1 cellular context compared by ENCODE assay signal in genomic region chr22:49960159-49960966, GRCh38.
TF ChIP-seq lines count a peak whose summit lies in the region.

TSS of gene PIM3 (plus strand) at chr22:49960772. CDS start at chr22:49960948, 176 bp downstream.

TF ChIP-seq in K562, 482 proteins besides CTCF, POLR2A, EP300 and RAD21 (continued from another document and continues in another):
- TF ChIP-seq POLR2H (tag; IDR thresholded peaks at IDR 0.05; ENCODE audit: low read depth) (no peak; the same call in 1 of the 2 replicates), RBM17 (IDR thresholded peaks at IDR 0.05; ENCODE audit: borderline replicate concordance, low read depth, low read length) (no peak), DACH1 (IDR thresholded peaks at IDR 0.05; ENCODE audit: partially characterized antibody) (no peak), PPARD (CRISPR knock-in tag; IDR thresholded peaks at IDR 0.05) (no peak), KLF6 (CRISPR knock-in tag; IDR thresholded peaks at IDR 0.05; ENCODE audit: borderline replicate concordance) (no peak), RBFOX2 (IDR thresholded peaks at IDR 0.05; ENCODE audit: low read depth, low read length) (peak; percentile 91), RHOXF2B (CRISPR knock-in tag; conservative IDR thresholded peaks at IDR 0.05) (no peak), KAT8 (IDR thresholded peaks at IDR 0.05; ENCODE audit: low read depth) (no peak), ZFP36 (IDR thresholded peaks at IDR 0.05; ENCODE audit: low read depth, low read length, partially characterized antibody) (no peak), ZNF274 (IDR thresholded peaks at IDR 0.05; ENCODE audit: borderline replicate concordance, low read depth, low read length) (no peak), CREB1 (IDR thresholded peaks at IDR 0.05) (0 out of 2 replicates have a peak, but pooled peaks have one; percentile 29), CREB1 (CRISPR knock-in tag; IDR thresholded peaks at IDR 0.05) (no peak; the same call in none of the 2 replicates), HMGN3 (IDR thresholded peaks at IDR 0.05; ENCODE audit: borderline replicate concordance, extremely low read depth, insufficient read length, low read depth, low read length) (peak; percentile 16), ZNF239 (CRISPR knock-in tag; IDR thresholded peaks at IDR 0.05) (no peak), STAT6 (CRISPR knock-in tag; IDR thresholded peaks at IDR 0.05) (no peak), ZNF12 (CRISPR knock-in tag; IDR thresholded peaks at IDR 0.05) (no peak), ZNF79 (CRISPR knock-in tag; IDR thresholded peaks at IDR 0.05; ENCODE audit: low read depth) (no peak), L3MBTL2 (IDR thresholded peaks at IDR 0.05) (peak; percentile 96), SLC30A9 (CRISPR knock-in tag; IDR thresholded peaks at IDR 0.05) (no peak), CBX5 (IDR thresholded peaks at IDR 0.05; ENCODE audit: borderline replicate concordance, low read depth) (no peak), HNRNPUL1 (IDR thresholded peaks at IDR 0.05; ENCODE audit: low read length) (no peak), PATZ1 (CRISPR knock-in tag; IDR thresholded peaks at IDR 0.05; ENCODE audit: borderline replicate concordance) (no peak), CBFB (CRISPR knock-in tag; IDR thresholded peaks at IDR 0.05) (no peak), CXXC5 (CRISPR knock-in tag; IDR thresholded peaks at IDR 0.05) (peak; percentile 98), HDAC2 (IDR thresholded peaks at IDR 0.05) (no peak), MEIS2 (IDR thresholded peaks at IDR 0.05; ENCODE audit: partially characterized antibody) (peak; percentile 53), NCOA1 (IDR thresholded peaks at IDR 0.05; ENCODE audit: low read depth) (no peak; the same call in 1 of the 2 replicates), ZNF174 (CRISPR knock-in tag; IDR thresholded peaks at IDR 0.05) (no peak), ZNF232 (CRISPR knock-in tag; IDR thresholded peaks at IDR 0.05) (no peak), XRCC4 (IDR thresholded peaks at IDR 0.05; ENCODE audit: extremely low read depth, insufficient read depth, insufficient read length) (no peak), POLR2G (IDR thresholded peaks at IDR 0.05; ENCODE audit: low read depth, low read length) (peak; percentile 84), EP400 (IDR thresholded peaks at IDR 0.05) (peak; percentile 91), RBM15 (IDR thresholded peaks at IDR 0.05; ENCODE audit: insufficient read depth, low read length) (no peak), ARHGAP35 (IDR thresholded peaks at IDR 0.05; ENCODE audit: partially characterized antibody) (no peak), ELF1 (tag; IDR thresholded peaks at IDR 0.05) (peak; percentile 71), FOXM1 (IDR thresholded peaks at IDR 0.05; ENCODE audit: low read depth) (peak; percentile 83), FOXM1 (CRISPR knock-in tag; IDR thresholded peaks at IDR 0.05; ENCODE audit: low read depth) (peak; percentile 33; the same call in 1 of the 2 replicates), ZNF316 (IDR thresholded peaks at IDR 0.05) (no peak), CBX2 (IDR thresholded peaks at IDR 0.05; ENCODE audit: insufficient read depth, low read length, poor library complexity, severe bottlenecking) (no peak), TEAD4 (IDR thresholded peaks at IDR 0.05; ENCODE audit: low read length) (no peak), TEAD4 (CRISPR knock-in tag; IDR thresholded peaks at IDR 0.05; ENCODE audit: borderline replicate concordance) (no peak), ZBTB43 (CRISPR knock-in tag; IDR thresholded peaks at IDR 0.05) (no peak), ATF2 (CRISPR knock-in tag; IDR thresholded peaks at IDR 0.05) (no peak), PTBP1 (IDR thresholded peaks at IDR 0.05; ENCODE audit: low read depth, low read length) (no peak), GABPA (tag; conservative IDR thresholded peaks at IDR 0.05; ENCODE audit: low read depth) (peak; percentile 88), ZNF584 (CRISPR knock-in tag; IDR thresholded peaks at IDR 0.05; ENCODE audit: low read depth) (no peak), TEAD2 (tag; IDR thresholded peaks at IDR 0.05) (no peak)
- TF ChIP-seq, protein P1, sequence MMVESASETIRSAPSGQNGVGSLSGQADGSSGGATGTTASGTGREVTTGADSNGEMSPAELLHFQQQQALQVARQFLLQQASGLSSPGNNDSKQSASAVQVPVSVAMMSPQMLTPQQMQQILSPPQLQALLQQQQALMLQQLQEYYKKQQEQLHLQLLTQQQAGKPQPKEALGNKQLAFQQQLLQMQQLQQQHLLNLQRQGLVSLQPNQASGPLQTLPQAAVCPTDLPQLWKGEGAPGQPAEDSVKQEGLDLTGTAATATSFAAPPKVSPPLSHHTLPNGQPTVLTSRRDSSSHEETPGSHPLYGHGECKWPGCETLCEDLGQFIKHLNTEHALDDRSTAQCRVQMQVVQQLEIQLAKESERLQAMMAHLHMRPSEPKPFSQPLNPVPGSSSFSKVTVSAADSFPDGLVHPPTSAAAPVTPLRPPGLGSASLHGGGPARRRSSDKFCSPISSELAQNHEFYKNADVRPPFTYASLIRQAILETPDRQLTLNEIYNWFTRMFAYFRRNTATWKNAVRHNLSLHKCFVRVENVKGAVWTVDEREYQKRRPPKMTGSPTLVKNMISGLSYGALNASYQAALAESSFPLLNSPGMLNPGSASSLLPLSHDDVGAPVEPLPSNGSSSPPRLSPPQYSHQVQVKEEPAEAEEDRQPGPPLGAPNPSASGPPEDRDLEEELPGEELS (CRISPR knock-in tag; IDR thresholded peaks at IDR 0.05; ENCODE audit: borderline replicate concordance) = no peak
- TF ChIP-seq, protein P2, sequence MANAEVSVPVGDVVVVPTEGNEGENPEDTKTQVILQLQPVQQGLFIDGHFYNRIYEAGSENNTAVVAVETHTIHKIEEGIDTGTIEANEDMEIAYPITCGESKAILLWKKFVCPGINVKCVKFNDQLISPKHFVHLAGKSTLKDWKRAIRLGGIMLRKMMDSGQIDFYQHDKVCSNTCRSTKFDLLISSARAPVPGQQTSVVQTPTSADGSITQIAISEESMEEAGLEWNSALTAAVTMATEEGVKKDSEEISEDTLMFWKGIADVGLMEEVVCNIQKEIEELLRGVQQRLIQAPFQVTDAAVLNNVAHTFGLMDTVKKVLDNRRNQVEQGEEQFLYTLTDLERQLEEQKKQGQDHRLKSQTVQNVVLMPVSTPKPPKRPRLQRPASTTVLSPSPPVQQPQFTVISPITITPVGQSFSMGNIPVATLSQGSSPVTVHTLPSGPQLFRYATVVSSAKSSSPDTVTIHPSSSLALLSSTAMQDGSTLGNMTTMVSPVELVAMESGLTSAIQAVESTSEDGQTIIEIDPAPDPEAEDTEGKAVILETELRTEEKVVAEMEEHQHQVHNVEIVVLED (CRISPR knock-in tag; IDR thresholded peaks at IDR 0.05) = peak; percentile 97
- TF ChIP-seq, protein P3, sequence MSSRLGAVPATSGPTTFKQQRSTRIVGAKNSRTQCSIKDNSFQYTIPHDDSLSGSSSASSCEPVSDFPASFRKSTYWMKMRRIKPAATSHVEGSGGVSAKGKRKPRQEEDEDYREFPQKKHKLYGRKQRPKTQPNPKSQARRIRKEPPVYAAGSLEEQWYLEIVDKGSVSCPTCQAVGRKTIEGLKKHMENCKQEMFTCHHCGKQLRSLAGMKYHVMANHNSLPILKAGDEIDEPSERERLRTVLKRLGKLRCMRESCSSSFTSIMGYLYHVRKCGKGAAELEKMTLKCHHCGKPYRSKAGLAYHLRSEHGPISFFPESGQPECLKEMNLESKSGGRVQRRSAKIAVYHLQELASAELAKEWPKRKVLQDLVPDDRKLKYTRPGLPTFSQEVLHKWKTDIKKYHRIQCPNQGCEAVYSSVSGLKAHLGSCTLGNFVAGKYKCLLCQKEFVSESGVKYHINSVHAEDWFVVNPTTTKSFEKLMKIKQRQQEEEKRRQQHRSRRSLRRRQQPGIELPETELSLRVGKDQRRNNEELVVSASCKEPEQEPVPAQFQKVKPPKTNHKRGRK (tag; IDR thresholded peaks at IDR 0.05) = no peak
- TF ChIP-seq, protein P4, sequence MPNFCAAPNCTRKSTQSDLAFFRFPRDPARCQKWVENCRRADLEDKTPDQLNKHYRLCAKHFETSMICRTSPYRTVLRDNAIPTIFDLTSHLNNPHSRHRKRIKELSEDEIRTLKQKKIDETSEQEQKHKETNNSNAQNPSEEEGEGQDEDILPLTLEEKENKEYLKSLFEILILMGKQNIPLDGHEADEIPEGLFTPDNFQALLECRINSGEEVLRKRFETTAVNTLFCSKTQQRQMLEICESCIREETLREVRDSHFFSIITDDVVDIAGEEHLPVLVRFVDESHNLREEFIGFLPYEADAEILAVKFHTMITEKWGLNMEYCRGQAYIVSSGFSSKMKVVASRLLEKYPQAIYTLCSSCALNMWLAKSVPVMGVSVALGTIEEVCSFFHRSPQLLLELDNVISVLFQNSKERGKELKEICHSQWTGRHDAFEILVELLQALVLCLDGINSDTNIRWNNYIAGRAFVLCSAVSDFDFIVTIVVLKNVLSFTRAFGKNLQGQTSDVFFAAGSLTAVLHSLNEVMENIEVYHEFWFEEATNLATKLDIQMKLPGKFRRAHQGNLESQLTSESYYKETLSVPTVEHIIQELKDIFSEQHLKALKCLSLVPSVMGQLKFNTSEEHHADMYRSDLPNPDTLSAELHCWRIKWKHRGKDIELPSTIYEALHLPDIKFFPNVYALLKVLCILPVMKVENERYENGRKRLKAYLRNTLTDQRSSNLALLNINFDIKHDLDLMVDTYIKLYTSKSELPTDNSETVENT (CRISPR knock-in tag; IDR thresholded peaks at IDR 0.05) = peak; percentile 66; the same call in 1 of the 2 replicates
- TF ChIP-seq, protein P5, sequence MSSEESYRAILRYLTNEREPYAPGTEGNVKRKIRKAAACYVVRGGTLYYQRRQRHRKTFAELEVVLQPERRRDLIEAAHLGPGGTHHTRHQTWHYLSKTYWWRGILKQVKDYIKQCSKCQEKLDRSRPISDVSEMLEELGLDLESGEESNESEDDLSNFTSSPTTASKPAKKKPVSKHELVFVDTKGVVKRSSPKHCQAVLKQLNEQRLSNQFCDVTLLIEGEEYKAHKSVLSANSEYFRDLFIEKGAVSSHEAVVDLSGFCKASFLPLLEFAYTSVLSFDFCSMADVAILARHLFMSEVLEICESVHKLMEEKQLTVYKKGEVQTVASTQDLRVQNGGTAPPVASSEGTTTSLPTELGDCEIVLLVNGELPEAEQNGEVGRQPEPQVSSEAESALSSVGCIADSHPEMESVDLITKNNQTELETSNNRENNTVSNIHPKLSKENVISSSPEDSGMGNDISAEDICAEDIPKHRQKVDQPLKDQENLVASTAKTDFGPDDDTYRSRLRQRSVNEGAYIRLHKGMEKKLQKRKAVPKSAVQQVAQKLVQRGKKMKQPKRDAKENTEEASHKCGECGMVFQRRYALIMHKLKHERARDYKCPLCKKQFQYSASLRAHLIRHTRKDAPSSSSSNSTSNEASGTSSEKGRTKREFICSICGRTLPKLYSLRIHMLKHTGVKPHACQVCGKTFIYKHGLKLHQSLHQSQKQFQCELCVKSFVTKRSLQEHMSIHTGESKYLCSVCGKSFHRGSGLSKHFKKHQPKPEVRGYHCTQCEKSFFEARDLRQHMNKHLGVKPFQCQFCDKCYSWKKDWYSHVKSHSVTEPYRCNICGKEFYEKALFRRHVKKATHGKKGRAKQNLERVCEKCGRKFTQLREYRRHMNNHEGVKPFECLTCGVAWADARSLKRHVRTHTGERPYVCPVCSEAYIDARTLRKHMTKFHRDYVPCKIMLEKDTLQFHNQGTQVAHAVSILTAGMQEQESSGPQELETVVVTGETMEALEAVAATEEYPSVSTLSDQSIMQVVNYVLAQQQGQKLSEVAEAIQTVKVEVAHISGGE (CRISPR knock-in tag; IDR thresholded peaks at IDR 0.05) = peak in 1 of 3 experiments; percentile 77; a peak in 2 of 6 replicates
